8 cellular contexts compared by ENCODE assay signal in the genomic region with DNA sequence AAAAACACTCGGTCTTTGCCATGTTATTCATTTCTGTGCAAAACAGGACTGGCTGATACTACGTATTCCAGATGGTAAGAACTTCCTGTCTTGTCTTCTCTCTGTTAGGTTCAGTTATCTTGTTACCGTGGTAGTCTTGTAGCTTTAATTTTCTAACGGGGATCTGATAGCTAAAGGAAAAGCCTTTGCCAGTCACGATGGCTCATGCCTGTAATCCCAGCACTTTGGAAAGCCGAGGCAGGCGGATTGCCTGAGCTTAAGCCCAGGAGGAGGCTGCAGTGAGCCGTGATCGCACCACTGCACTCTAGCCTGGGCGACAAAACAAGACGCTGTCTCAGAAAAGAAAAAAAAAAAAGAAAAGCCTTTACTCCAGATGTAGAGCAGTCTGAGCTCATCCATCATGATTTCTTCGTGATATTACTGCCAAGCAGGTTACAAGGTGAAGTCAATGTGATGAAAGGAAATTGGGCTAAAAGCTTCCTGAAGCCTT. TPM values are rescaled to one million over a fixed set of nuclear protein-coding genes. Genes with fewer than 3 reads are reported as not detected.
DNase-seq lines count a peak whose midpoint lies in the region; ATAC-seq and TF ChIP-seq lines count a peak whose summit lies in the region.

No MANE protein-coding gene starts in this region.

- WGBS in mesodermal cell (ENCODE audit: insufficient coverage in 2 of 2), 2 experiments: 28 to 54% methylated on average over 9 to 10 of the region's 12 CpGs

- DNase-seq in NCI-H69 (lab: John Stamatoyannopoulos, UW): peak; percentile 51
- DNase-seq in mucosa of descending colon: no peak
- no peak for DNase-seq in NCI-H2081 treated with DMSO at 0.1 percent for 48 hours (lab: John Stamatoyannopoulos, UW)

- H3K4me2 ChIP-seq in BLaER1 treated with 17β-estradiol and CSF1 and Interleukin-3, amounts not matched to agents 10 nM and 100 nM: peak overlapping the region; percentile 16 to 62 (median 35); a peak in 18 of 22 replicates

- H3K36me3 Mint-ChIP-seq in dendritic cell treated with granulocyte-macrophage colony-stimulating factor and Interleukin-4, amounts not matched to agents 40 ng/mL and 50 ng/mL, for 4 days (ENCODE audit: low read depth): no peaks in the 10 kb centered on the region

- peaks cover 13% of the 10 kb centered on the region for H3K27me3 Mint-ChIP-seq in dendritic cell treated with granulocyte-macrophage colony-stimulating factor and Interleukin-4, amounts not matched to agents 40 ng/mL and 50 ng/mL, for 4 days

- no peaks in the 10 kb centered on the region for H4K20me1 ChIP-seq in BLaER1 treated with 17β-estradiol and CSF1 and Interleukin-3, amounts not matched to agents 10 nM and 100 nM

- H3K4me1 ChIP-seq in BLaER1 treated with 17β-estradiol and CSF1 and Interleukin-3, amounts not matched to agents 10 nM and 100 nM: peaks cover 0 to 13% (median 7%) of the 10 kb centered on the region in 10 experiments; a peak in 10 of 20 replicates
- H3K4me1 ChIP-seq in mesodermal cell (ENCODE audit: control insufficient read depth, insufficient read depth, low read length, poor library complexity, severe bottlenecking): peaks cover 5% of the 10 kb centered on the region
- no peaks in the 10 kb centered on the region for H3K4me1 ChIP-seq in mucosa of descending colon (ENCODE audit: low read depth)

- H3K27ac ChIP-seq in BLaER1 treated with 17β-estradiol and CSF1 and Interleukin-3, amounts not matched to agents 10 nM and 100 nM: peak overlapping the region in 1 of 11 experiments; percentile 29; a peak in 1 of 22 replicates
- peak overlapping the region; percentile 79 for H3K27ac ChIP-seq in mesodermal cell (ENCODE audit: low read depth, low read length, severe bottlenecking)

- intact Hi-C loops in dendritic cell treated with granulocyte-macrophage colony-stimulating factor and Interleukin-4, amounts not matched to agents 40 ng/mL and 50 ng/mL, for 4 days (cut with micrococcal nuclease): no loop called here
- intact Hi-C loops in mucosa of descending colon (cut with DNase I, micrococcal nuclease): no loop called here

- peak overlapping the region in 7 of 11 experiments; percentile 27 to 48 (median 42); a peak in 10 of 22 replicates for H3K9ac ChIP-seq in BLaER1 treated with 17β-estradiol and CSF1 and Interleukin-3, amounts not matched to agents 10 nM and 100 nM

- H3K4me3 ChIP-seq in BLaER1 treated with 17β-estradiol and CSF1 and Interleukin-3, amounts not matched to agents 10 nM and 100 nM: no peak overlapping the region
- H3K4me3 ChIP-seq in mesodermal cell (ENCODE audit: extremely low read depth, insufficient read depth, low read length, poor library complexity, severe bottlenecking) (no peak overlapping the region), mucosa of descending colon (no peak overlapping the region)

- no peaks in the 10 kb centered on the region for H3K27me3 ChIP-seq in BLaER1 treated with 17β-estradiol and CSF1 and Interleukin-3, amounts not matched to agents 10 nM and 100 nM

- no peaks in the 10 kb centered on the region for H3K9me3 ChIP-seq in BLaER1 treated with 17β-estradiol and CSF1 and Interleukin-3, amounts not matched to agents 10 nM and 100 nM (replicated peaks in 1 of 11)
- H3K9me3 ChIP-seq in mesodermal cell (ENCODE audit: control insufficient read depth, low read length) (no peaks in the 10 kb centered on the region), mucosa of descending colon (no peaks in the 10 kb centered on the region)

- no peaks in the 10 kb centered on the region for H3K9me3 Mint-ChIP-seq in dendritic cell treated with granulocyte-macrophage colony-stimulating factor and Interleukin-4, amounts not matched to agents 40 ng/mL and 50 ng/mL, for 4 days

- no peak overlapping the region for H3K27ac Mint-ChIP-seq in dendritic cell treated with granulocyte-macrophage colony-stimulating factor and Interleukin-4, amounts not matched to agents 40 ng/mL and 50 ng/mL, for 4 days

- H3K4me3 Mint-ChIP-seq in dendritic cell treated with granulocyte-macrophage colony-stimulating factor and Interleukin-4, amounts not matched to agents 40 ng/mL and 50 ng/mL, for 4 days: peak overlapping the region; percentile 17

- no peak for ATAC-seq in mucosa of descending colon
- ATAC-seq in GM19463 (IDR thresholded peaks at IDR 0.05; ENCODE audit: unreplicated experiment): no peak
- no peak for ATAC-seq in GM19467 (IDR thresholded peaks at IDR 0.05; ENCODE audit: unreplicated experiment)

- peaks cover 13% of the 10 kb centered on the region for H3K4me1 Mint-ChIP-seq in dendritic cell treated with granulocyte-macrophage colony-stimulating factor and Interleukin-4, amounts not matched to agents 40 ng/mL and 50 ng/mL, for 4 days (ENCODE audit: low read depth)

- no peaks in the 10 kb centered on the region for H3K36me3 ChIP-seq in BLaER1 treated with 17β-estradiol and CSF1 and Interleukin-3, amounts not matched to agents 10 nM and 100 nM
- H3K36me3 ChIP-seq in mesodermal cell (ENCODE audit: control insufficient read depth, insufficient read depth, low read length): no peaks in the 10 kb centered on the region
- H3K36me3 ChIP-seq in mucosa of descending colon (ENCODE audit: low read depth): no peaks in the 10 kb centered on the region

- TF ChIP-seq CTCF in mucosa of descending colon (IDR thresholded peaks at IDR 0.05): no peak

RNA-seq across cellular contexts. Expression of a gene that starts 11.1 kb away (rescaled TPM):
- polyA plus RNA-seq in mesodermal cell (2013, experiment 1 of 2): 32.0 TPM
- polyA plus RNA-seq in mesodermal cell (2013, experiment 2 of 2): 30.2 TPM
- 10 to 100 TPM; 21.2 to 24.1 (median 23.1) TPM for total RNA-seq in mucosa of descending colon

RNA-seq across cellular contexts. Expression of a gene that starts 36.3 kb away (rescaled TPM):
- 10.3 TPM for polyA plus RNA-seq in mesodermal cell (2013, experiment 1 of 2)
- 8.3 TPM for polyA plus RNA-seq in mesodermal cell (2013, experiment 2 of 2)
- total RNA-seq in mucosa of descending colon: 100 to 1,000 TPM in 1 of 3 donors, 10 to 100 TPM in 2; 50.4 to 100 (median 64.4) TPM
